28 cellular contexts compared by ENCODE assay signal in the genomic region with DNA sequence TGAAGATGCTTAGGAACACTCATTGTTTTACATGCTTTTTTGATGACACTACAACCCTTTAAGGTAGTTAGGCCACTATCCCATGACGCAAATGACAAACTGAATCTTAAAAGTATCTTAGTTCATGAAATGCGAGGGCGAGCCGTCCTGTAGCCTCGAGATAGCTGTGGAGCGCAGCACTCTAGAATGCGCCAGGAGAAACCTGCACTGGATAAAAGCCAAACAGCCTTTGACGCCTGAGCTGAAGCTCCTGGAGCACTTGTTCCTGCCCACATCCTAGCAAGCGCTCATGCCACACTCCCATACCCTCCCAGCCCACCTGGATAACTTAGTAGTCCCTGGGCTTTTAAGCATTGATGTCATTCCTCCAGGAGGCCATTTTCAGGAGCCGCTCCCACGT.
"Had no signal": no experiment of that assay in that cellular context is flagged by ENCODE, and none has a peak within 500 bp of the region (broad histone marks: within the 10 kb centered on the region; RNA-seq: fewer than 3 reads in every experiment).

No MANE protein-coding gene starts in this region.

- H3K27me3 ChIP-seq: ascending aorta, breast epithelium, cardiac muscle cell, colonic mucosa, esophagus squamous epithelium, gastroesophageal sphincter had no signal

- H3K27ac ChIP-seq: ascending aorta, breast epithelium, cardiac muscle cell, colonic mucosa, epithelial cell of prostate, esophagus squamous epithelium, gastroesophageal sphincter, heart right ventricle had no signal

- H3K4me3 ChIP-seq: ascending aorta, breast epithelium, cardiac muscle cell, colonic mucosa, esophagus squamous epithelium, gastroesophageal sphincter, heart right ventricle had no signal

- DNase-seq: activated CD4-positive, alpha-beta memory T cell treated with anti-CD3 and anti-CD28 coated beads for 36 hours; activated CD4-positive, alpha-beta T cell treated with anti-CD3 and anti-CD28 coated beads for 36 hours; activated CD4-positive, alpha-beta T cell treated with anti-CD3 and anti-CD28 coated beads, Interleukin-2, amount 10 ng/mL, durations not matched to agents 24 days and 14 days; activated CD4-positive, CD25-positive, alpha-beta regulatory T cell; activated CD4-positive, CD25-positive, alpha-beta regulatory T cell treated with anti-CD3 and anti-CD28 coated beads, Interleukin-2, amount 50 U/mL, for 72 hours; activated CD8-positive, alpha-beta memory T cell treated with anti-CD3 and anti-CD28 coated beads, Interleukin-2, amount 10 ng/mL, durations not matched to agents 7 days and 5 days; activated CD8-positive, alpha-beta memory T cell treated with anti-CD3 and anti-CD28 coated beads, Interleukin-2, amount 50 U/mL, for 4 hours; activated CD8-positive, alpha-beta T cell treated with anti-CD3 and anti-CD28 coated beads, Interleukin-2, amount 10 ng/mL, durations not matched to agents 7 days and 5 days; activated gamma-delta T cell; activated naive CD4-positive, alpha-beta T cell; activated naive CD4-positive, alpha-beta T cell treated with anti-CD3 and anti-CD28 coated beads, Interleukin-2, amount 10 ng/mL, durations not matched to agents 7 days and 5 days; activated naive CD8-positive, alpha-beta T cell treated with anti-CD3 and anti-CD28 coated beads, Interleukin-2, amount 10 ng/mL, durations not matched to agents 7 days and 5 days; activated T-cell treated with anti-CD3 and anti-CD28 coated beads, Interleukin-2, amount 50 U/mL, for 1 hour; activated T-cell treated with anti-CD3 and anti-CD28 coated beads, Interleukin-2, amount 50 U/mL, for 48 hours; central memory CD4-positive, alpha-beta T cell; cerebellar nuclear complex; colonic mucosa; effector CD8-positive, alpha-beta T cell; esophagus squamous epithelium; foreskin melanocyte; heart right ventricle; T-helper 17 cell; T1000 had no signal

- H3K36me3 ChIP-seq: ascending aorta, breast epithelium, cardiac muscle cell, colonic mucosa, esophagus squamous epithelium, gastroesophageal sphincter, heart right ventricle had no signal

- H3K4me1 ChIP-seq: ascending aorta, breast epithelium, colonic mucosa, gastroesophageal sphincter, heart right ventricle had no signal

- H3K9me3 ChIP-seq: ascending aorta, breast epithelium, colonic mucosa, esophagus squamous epithelium had no signal
